ENCODE assay signal across 15 cellular contexts in genomic region chr11:65126624-65127274, GRCh38. TPM values are rescaled to one million over a fixed set of nuclear protein-coding genes. Genes with fewer than 3 reads are reported as not detected.
DNase-seq lines count a peak whose midpoint lies in the region; ATAC-seq and TF ChIP-seq lines count a peak whose summit lies in the region.
"Had no signal": no experiment of that assay in that cellular context is flagged by ENCODE, and none has a peak within 500 bp of the region (broad histone marks: within the 10 kb centered on the region; RNA-seq: fewer than 3 reads in every experiment).

No MANE protein-coding gene starts in this region.

- H3K4me2 ChIP-seq in GM23338 = no peak overlapping the region

- no peak overlapping the region for H2AFZ ChIP-seq in GM23338

- H3F3A ChIP-seq in GM23338 (replicated peaks; ENCODE audit: low read depth) = peaks cover 10% of the 10 kb centered on the region; the same call in 1 of the 2 replicates

- intact Hi-C loops in activated B cell treated with CpG ODN at 0.5 μM for 24 hours (cut with micrococcal nuclease) = no loop called here

- no peak for DNase-seq in activated naive CD4-positive, alpha-beta T cell treated with anti-CD3 and anti-CD28 coated beads, Interleukin-2, amount 10 ng/mL, durations not matched to agents 7 days and 5 days
- no peak for DNase-seq in activated naive CD4-positive, alpha-beta T cell treated with anti-CD3 and anti-CD28 coated beads, Interleukin-2, amount 50 U/mL, for 16 hours
- no peak for DNase-seq in activated B cell treated with CpG ODN at 0.5 μM for 24 hours
- no peak for DNase-seq in type B pancreatic cell (ENCODE audit: extremely low spot score, unreplicated experiment)
- DNase-seq in GM23338 (ENCODE audit: low spot score) = no peak
- no peak for DNase-seq in stimulated activated CD4-positive, alpha-beta T cell treated with anti-CD3 and anti-CD28 coated beads, Interleukin-4, amount 100 ng/mL, for 24 hours
- DNase-seq: activated gamma-delta T cell; NCI-H146; NCI-H345; stimulated activated CD4-positive, alpha-beta T cell treated with anti-CD3 and anti-CD28 coated beads, Interleukin-1b, Interleukin-23, amount 100 ng/mL, for 48 hours had no signal

- H3K36me3 ChIP-seq in GM23338 (ENCODE audit: insufficient read depth) = peaks cover 6% of the 10 kb centered on the region

- H3K27me3 Mint-ChIP-seq in activated naive CD4-positive, alpha-beta T cell treated with anti-CD3 and anti-CD28 coated beads, Interleukin-2, amount 10 ng/mL, durations not matched to agents 7 days and 5 days = no peaks in the 10 kb centered on the region
- H3K27me3 Mint-ChIP-seq in activated B cell treated with CpG ODN at 0.5 μM for 24 hours (no peaks in the 10 kb centered on the region), type B pancreatic cell (no peaks in the 10 kb centered on the region), GM23338 (ENCODE audit: insufficient read depth, low read depth, poor library complexity) (peaks cover 8% of the 10 kb centered on the region)
- H3K27me3 Mint-ChIP-seq: memory B cell had no signal

- H3K4me3 ChIP-seq in GM23338 = no peak overlapping the region
- H3K4me3 ChIP-seq: ascending aorta, coronary artery had no signal

- no peak for ATAC-seq in activated B cell treated with CpG ODN at 0.5 μM for 24 hours (ENCODE audit: low read depth)
- ATAC-seq in GM23338 = no peak
- ATAC-seq: right cardiac atrium had no signal

- peaks cover 3% of the 10 kb centered on the region; the same call in 1 of the 2 replicates for H4K20me1 ChIP-seq in GM23338 (replicated peaks; ENCODE audit: insufficient read depth)

- H3K36me3 Mint-ChIP-seq in activated naive CD4-positive, alpha-beta T cell treated with anti-CD3 and anti-CD28 coated beads, Interleukin-2, amount 10 ng/mL, durations not matched to agents 7 days and 5 days = peaks cover 47% of the 10 kb centered on the region
- H3K36me3 Mint-ChIP-seq in activated B cell treated with CpG ODN at 0.5 μM for 24 hours (ENCODE audit: low read depth) (peaks cover 85% of the 10 kb centered on the region), type B pancreatic cell (peaks cover 6% of the 10 kb centered on the region), GM23338 (ENCODE audit: low read depth) (peaks cover 59% of the 10 kb centered on the region)

- no peaks in the 10 kb centered on the region for H3K9me3 Mint-ChIP-seq in activated naive CD4-positive, alpha-beta T cell treated with anti-CD3 and anti-CD28 coated beads, Interleukin-2, amount 10 ng/mL, durations not matched to agents 7 days and 5 days
- H3K9me3 Mint-ChIP-seq in activated B cell treated with CpG ODN at 0.5 μM for 24 hours (no peaks in the 10 kb centered on the region), type B pancreatic cell (no peaks in the 10 kb centered on the region), GM23338 (no peaks in the 10 kb centered on the region; the same call in 2 of the 3 replicates)
- H3K9me3 Mint-ChIP-seq: memory B cell had no signal

- peaks cover 20% of the 10 kb centered on the region for H3K79me2 ChIP-seq in GM23338 (replicated peaks; ENCODE audit: insufficient read depth)

- CTCF ChIA-PET in activated naive CD4-positive, alpha-beta T cell treated with anti-CD3 and anti-CD28 coated beads, Interleukin-2, amount 10 ng/mL, durations not matched to agents 7 days and 5 days (lab: Charles Lee) = interaction anchor here (0.9 kb wide), 1 partner anchor 16 kb away, joined by 3 read pairs; no protein-coding TSS in a partner anchor
- CTCF ChIA-PET in activated B cell treated with CpG ODN at 0.5 μM for 24 hours (lab: Charles Lee) = interaction anchor here (0.9 to 1.4 kb wide), 2 partner anchors 17 to 55 kb away, joined by 4 to 6 read pairs; partner anchors contain the start of gene CAPN1

- H3K27ac Mint-ChIP-seq in activated naive CD4-positive, alpha-beta T cell treated with anti-CD3 and anti-CD28 coated beads, Interleukin-2, amount 10 ng/mL, durations not matched to agents 7 days and 5 days = peak overlapping the region; percentile 71
- H3K27ac Mint-ChIP-seq in activated B cell treated with CpG ODN at 0.5 μM for 24 hours = peak overlapping the region; percentile 61
- H3K27ac Mint-ChIP-seq in type B pancreatic cell = peak overlapping the region; percentile 21
- no peak overlapping the region for H3K27ac Mint-ChIP-seq in GM23338
- H3K27ac Mint-ChIP-seq: memory B cell had no signal

- no peaks in the 10 kb centered on the region for H3K27me3 ChIP-seq in GM23338 (ENCODE audit: insufficient read depth)
- H3K27me3 ChIP-seq: ascending aorta had no signal

- POLR2A ChIA-PET in activated B cell treated with CpG ODN at 0.5 μM for 24 hours (lab: Charles Lee) = interaction anchor here (1.6 to 13.5 kb wide), 3 partner anchors 9 to 52 kb away, joined by 5 to 546 read pairs (median 163); partner anchors contain the start of genes CAPN1, FAU, MRPL49 and TM7SF2

- H3K4me3 Mint-ChIP-seq in activated naive CD4-positive, alpha-beta T cell treated with anti-CD3 and anti-CD28 coated beads, Interleukin-2, amount 10 ng/mL, durations not matched to agents 7 days and 5 days = no peak overlapping the region
- H3K4me3 Mint-ChIP-seq in activated B cell treated with CpG ODN at 0.5 μM for 24 hours (no peak overlapping the region), type B pancreatic cell (no peak overlapping the region), GM23338 (no peak overlapping the region)
- H3K4me3 Mint-ChIP-seq: memory B cell had no signal

- no peaks in the 10 kb centered on the region for H3K9me2 ChIP-seq in GM23338 (ENCODE audit: insufficient read depth)

- no peak overlapping the region for H3K27ac ChIP-seq in GM23338 (ENCODE audit: low read depth)
- H3K27ac ChIP-seq: ascending aorta, coronary artery, epithelial cell of prostate had no signal

- TF ChIP-seq CTCF in activated B cell treated with CpG ODN at 0.5 μM for 24 hours (IDR thresholded peaks at IDR 0.05) (no peak), type B pancreatic cell (conservative IDR thresholded peaks at IDR 0.05) (no peak), GM23338 (conservative IDR thresholded peaks at IDR 0.05; ENCODE audit: low read depth in 2 of 2) (no peak)

- H3K4me1 ChIP-seq in GM23338 (ENCODE audit: insufficient read depth) = peaks cover 4% of the 10 kb centered on the region; the same call in 1 of the 2 replicates

- H3K4me1 Mint-ChIP-seq in activated naive CD4-positive, alpha-beta T cell treated with anti-CD3 and anti-CD28 coated beads, Interleukin-2, amount 10 ng/mL, durations not matched to agents 7 days and 5 days = peaks cover 26% of the 10 kb centered on the region
- H3K4me1 Mint-ChIP-seq in activated B cell treated with CpG ODN at 0.5 μM for 24 hours = peaks cover 47% of the 10 kb centered on the region
- H3K4me1 Mint-ChIP-seq in type B pancreatic cell (ENCODE audit: unreplicated experiment) = peaks cover 12% of the 10 kb centered on the region
- H3K4me1 Mint-ChIP-seq in GM23338 = peaks cover 3% of the 10 kb centered on the region; the same call in 2 of the 3 replicates

TF ChIP-seq in GM23338, 12 proteins besides CTCF, POLR2A, EP300 and RAD21:
- no peak for TF ChIP-seq CREB1 (CRISPR knock-in tag; IDR thresholded peaks at IDR 0.05; ENCODE audit: low read depth)
- TF ChIP-seq, protein P1, sequence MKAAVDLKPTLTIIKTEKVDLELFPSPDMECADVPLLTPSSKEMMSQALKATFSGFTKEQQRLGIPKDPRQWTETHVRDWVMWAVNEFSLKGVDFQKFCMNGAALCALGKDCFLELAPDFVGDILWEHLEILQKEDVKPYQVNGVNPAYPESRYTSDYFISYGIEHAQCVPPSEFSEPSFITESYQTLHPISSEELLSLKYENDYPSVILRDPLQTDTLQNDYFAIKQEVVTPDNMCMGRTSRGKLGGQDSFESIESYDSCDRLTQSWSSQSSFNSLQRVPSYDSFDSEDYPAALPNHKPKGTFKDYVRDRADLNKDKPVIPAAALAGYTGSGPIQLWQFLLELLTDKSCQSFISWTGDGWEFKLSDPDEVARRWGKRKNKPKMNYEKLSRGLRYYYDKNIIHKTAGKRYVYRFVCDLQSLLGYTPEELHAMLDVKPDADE (IDR thresholded peaks at IDR 0.05) = no peak
- no peak for TF ChIP-seq POLR2AphosphoS5 (IDR thresholded peaks at IDR 0.05; ENCODE audit: low read depth)
- no peak for TF ChIP-seq ZNF114 (CRISPR knock-in tag; IDR thresholded peaks at IDR 0.05)
- no peak for TF ChIP-seq STAT1 (IDR thresholded peaks at IDR 0.05; ENCODE audit: unreplicated experiment)

RNA-seq across cellular contexts. Expression of gene MRPL49, which starts 4.6 kb away (rescaled TPM):
- total RNA-seq in activated B cell treated with CpG ODN at 0.5 μM for 24 hours (60.0 and 62.4 TPM in 2 replicates), type B pancreatic cell (ENCODE audit: low replicate concordance) (49.1 and 54.8 TPM in 2 replicates)
- total RNA-seq in GM23338 (2014; rRNA removed; shearing (Covaris generic)) = 61.9 and 64.9 TPM in 2 replicates
- 27.7 and 28.4 TPM in 2 replicates for polyA plus RNA-seq in GM23338 (2016; fragmentation: Nextera tagmentation; extraction: Ambion mirVana)

RNA-seq across cellular contexts. Expression of gene FAU, which starts 4.8 kb away (rescaled TPM):
- total RNA-seq in activated B cell treated with CpG ODN at 0.5 μM for 24 hours (1,416 and 1,501 TPM in 2 replicates), type B pancreatic cell (ENCODE audit: low replicate concordance) (758 and 795 TPM in 2 replicates)
- total RNA-seq in GM23338 (2014; rRNA removed; shearing (Covaris generic)) = 262 and 329 TPM in 2 replicates
- 1,177 and 1,316 TPM in 2 replicates for polyA plus RNA-seq in GM23338 (2016; fragmentation: Nextera tagmentation; extraction: Ambion mirVana)

RNA-seq across cellular contexts. Expression of gene SYVN1, which starts 7.6 kb away (rescaled TPM):
- total RNA-seq in activated B cell treated with CpG ODN at 0.5 μM for 24 hours (232 and 238 TPM in 2 replicates), type B pancreatic cell (ENCODE audit: low replicate concordance) (48.6 and 50.6 TPM in 2 replicates)
- total RNA-seq in GM23338 (2014; rRNA removed; shearing (Covaris generic)) = 28.3 and 28.7 TPM in 2 replicates
- 13.8 and 14.0 TPM in 2 replicates for polyA plus RNA-seq in GM23338 (2016; fragmentation: Nextera tagmentation; extraction: Ambion mirVana)

RNA-seq across cellular contexts. Expression of gene ZNHIT2, which starts 9.2 kb away (rescaled TPM):
- 11.3 and 13.4 TPM in 2 replicates for total RNA-seq in activated B cell treated with CpG ODN at 0.5 μM for 24 hours
- total RNA-seq in type B pancreatic cell (ENCODE audit: low replicate concordance) = 11.4 and 12.2 TPM in 2 replicates
- 17.4 and 18.1 TPM in 2 replicates for total RNA-seq in GM23338 (2014; rRNA removed; shearing (Covaris generic))
- 17.7 and 18.3 TPM in 2 replicates for polyA plus RNA-seq in GM23338 (2016; fragmentation: Nextera tagmentation; extraction: Ambion mirVana)

RNA-seq across cellular contexts. Expression of gene TM7SF2, which starts 15.1 kb away (rescaled TPM):
- total RNA-seq in activated B cell treated with CpG ODN at 0.5 μM for 24 hours = 24.6 and 25.4 TPM in 2 replicates
- 52.2 and 61.3 TPM in 2 replicates for total RNA-seq in type B pancreatic cell (ENCODE audit: low replicate concordance)
- 70.2 and 82.3 TPM in 2 replicates for total RNA-seq in GM23338 (2014; rRNA removed; shearing (Covaris generic))
- 43.5 and 48.7 TPM in 2 replicates for polyA plus RNA-seq in GM23338 (2016; fragmentation: Nextera tagmentation; extraction: Ambion mirVana)
